ENCODE assay signal across 22 cellular contexts in genomic region chr16:82024274-82024673, GRCh38. TPM values are rescaled to one million over a fixed set of nuclear protein-coding genes. Genes with fewer than 3 reads are reported as not detected.
DNase-seq lines count a peak whose midpoint lies in the region; ATAC-seq and TF ChIP-seq lines count a peak whose summit lies in the region.
"Had no signal": no experiment of that assay in that cellular context is flagged by ENCODE, and none has a peak within 500 bp of the region (broad histone marks: within the 10 kb centered on the region; RNA-seq: fewer than 3 reads in every experiment).

No MANE protein-coding gene starts in this region.

- POLR2A ChIA-PET in HEK293 (lab: Yijun Ruan, JAX) = no interaction called here

- H3K4me3 Mint-ChIP-seq in GM23338 = no peak overlapping the region
- H3K4me3 Mint-ChIP-seq: CD14-positive monocyte; CD4-positive, CD25-positive, alpha-beta regulatory T cell; CD8-positive, alpha-beta memory T cell had no signal

- DNase-seq in COLO829 (ENCODE audit: low spot score) = peak; percentile 11
- DNase-seq in inferior parietal cortex (ENCODE audit: extremely low spot score) = peak; percentile 5
- DNase-seq in upper lobe of right lung = no peak
- no peak for DNase-seq in GM23338 (ENCODE audit: low spot score)
- DNase-seq in posterior vena cava (ENCODE audit: low spot score) = no peak
- DNase-seq: 8988T; ACHN; BE2C; C1 segment of cervical spinal cord; Caco-2; Calu3; CD4-positive, alpha-beta memory T cell; CD4-positive, CD25-positive, alpha-beta regulatory T cell; CD8-positive, alpha-beta memory T cell; DMS79 treated with DMSO at 0.1 percent for 48 hours; GF-D8 had no signal

- no peaks in the 10 kb centered on the region for H3K27me3 ChIP-seq in upper lobe of right lung
- H3K27me3 ChIP-seq in GM23338 (ENCODE audit: insufficient read depth) = no peaks in the 10 kb centered on the region
- H3K27me3 ChIP-seq: BE2C, BLaER1 had no signal

- no peaks in the 10 kb centered on the region for H4K20me1 ChIP-seq in GM23338 (replicated peaks; ENCODE audit: insufficient read depth)
- H4K20me1 ChIP-seq: BLaER1 had no signal

- no peaks in the 10 kb centered on the region for H3K9me3 ChIP-seq in HEK293 (ENCODE audit: control insufficient read depth, insufficient read depth, low read depth, low read length)
- H3K9me3 ChIP-seq in upper lobe of right lung = no peaks in the 10 kb centered on the region
- H3K9me3 ChIP-seq: BE2C, Caco-2 had no signal

- CTCF ChIA-PET in HEK293 (lab: Yijun Ruan, JAX) = no interaction called here

- H3K4me1 Mint-ChIP-seq in GM23338 = no peaks in the 10 kb centered on the region
- H3K4me1 Mint-ChIP-seq: CD14-positive monocyte; CD4-positive, alpha-beta memory T cell; CD4-positive, CD25-positive, alpha-beta regulatory T cell; CD8-positive, alpha-beta memory T cell had no signal

- H3K79me2 ChIP-seq in GM23338 (replicated peaks; ENCODE audit: insufficient read depth) = no peaks in the 10 kb centered on the region

- H3K36me3 ChIP-seq in HEK293 (ENCODE audit: control insufficient read depth in 2 of 2, insufficient read depth in 1 of 2, low read length in 2 of 2) (no peaks in the 10 kb centered on the region), upper lobe of right lung (no peaks in the 10 kb centered on the region), GM23338 (ENCODE audit: insufficient read depth) (no peaks in the 10 kb centered on the region)
- H3K36me3 ChIP-seq: BE2C, BLaER1 had no signal

- TF ChIP-seq CTCF in HEK293 (tag by site-specific recombination; IDR thresholded peaks at IDR 0.05) (no peak), upper lobe of right lung (IDR thresholded peaks at IDR 0.05) (no peak), GM23338 (conservative IDR thresholded peaks at IDR 0.05; ENCODE audit: low read depth in 2 of 2) (no peak)

- H3K9me3 Mint-ChIP-seq in GM23338 = no peaks in the 10 kb centered on the region
- H3K9me3 Mint-ChIP-seq: CD4-positive, alpha-beta memory T cell; CD8-positive, alpha-beta memory T cell had no signal

- H3K27ac Mint-ChIP-seq in GM23338 = no peak overlapping the region
- H3K27ac Mint-ChIP-seq: CD14-positive monocyte; CD4-positive, CD25-positive, alpha-beta regulatory T cell; CD8-positive, alpha-beta memory T cell had no signal

- intact Hi-C loops in upper lobe of right lung (cut with DNase I) = no loop called here
- intact Hi-C loops in posterior vena cava (cut with DNase I) = no loop called here

- no peaks in the 10 kb centered on the region for H3F3A ChIP-seq in GM23338 (replicated peaks; ENCODE audit: low read depth)

- no peaks in the 10 kb centered on the region; the same call in 1 of the 2 replicates for H3K4me1 ChIP-seq in HEK293 (ENCODE audit: control insufficient read depth, insufficient read depth, low read length)
- no peaks in the 10 kb centered on the region for H3K4me1 ChIP-seq in upper lobe of right lung
- H3K4me1 ChIP-seq in GM23338 (ENCODE audit: insufficient read depth) = no peaks in the 10 kb centered on the region
- H3K4me1 ChIP-seq: BE2C, BLaER1, Caco-2 had no signal

- H3K4me3 ChIP-seq in HEK293 (ENCODE audit: low read depth, low read length) = no peak overlapping the region
- H3K4me3 ChIP-seq in upper lobe of right lung = no peak overlapping the region
- no peak overlapping the region for H3K4me3 ChIP-seq in GM23338
- H3K4me3 ChIP-seq: BLaER1 had no signal

- H2AFZ ChIP-seq in GM23338 = no peak overlapping the region

- H3K27me3 Mint-ChIP-seq in GM23338 (ENCODE audit: insufficient read depth, low read depth, poor library complexity) = peaks cover 2% of the 10 kb centered on the region

- no peaks in the 10 kb centered on the region for H3K36me3 Mint-ChIP-seq in GM23338 (ENCODE audit: low read depth)
- H3K36me3 Mint-ChIP-seq: CD14-positive monocyte; CD4-positive, alpha-beta memory T cell; CD4-positive, CD25-positive, alpha-beta regulatory T cell; CD8-positive, alpha-beta memory T cell had no signal

- peak; percentile 53 for ATAC-seq in upper lobe of right lung
- no peak for ATAC-seq in GM23338
- ATAC-seq in GM18517 (IDR thresholded peaks at IDR 0.05; ENCODE audit: unreplicated experiment) = no peak
- ATAC-seq in HG03045 (IDR thresholded peaks at IDR 0.05; ENCODE audit: unreplicated experiment) = no peak

- no peak overlapping the region for H3K27ac ChIP-seq in HEK293 (ENCODE audit: extremely low read depth, low read depth, low read length)
- no peak overlapping the region for H3K27ac ChIP-seq in upper lobe of right lung
- H3K27ac ChIP-seq in GM23338 (ENCODE audit: low read depth) = no peak overlapping the region
- H3K27ac ChIP-seq: BLaER1 had no signal

- no peak overlapping the region for H3K4me2 ChIP-seq in GM23338
- H3K4me2 ChIP-seq: BLaER1 had no signal

- H3K9me2 ChIP-seq in GM23338 (ENCODE audit: insufficient read depth) = 0 out of 2 replicates have a peak, but pooled peaks cover 2% of the 10 kb centered on the region

TF ChIP-seq in HEK293, 187 proteins besides CTCF, POLR2A, EP300 and RAD21 (continues in another document):
- TF ChIP-seq ZNF521 (tag by site-specific recombination; IDR thresholded peaks at IDR 0.05) (no peak), MEIS1 (CRISPR knock-in tag; IDR thresholded peaks at IDR 0.05; ENCODE audit: borderline replicate concordance) (no peak), SP7 (tag by site-specific recombination; IDR thresholded peaks at IDR 0.05) (no peak)
- TF ChIP-seq, protein P1, sequence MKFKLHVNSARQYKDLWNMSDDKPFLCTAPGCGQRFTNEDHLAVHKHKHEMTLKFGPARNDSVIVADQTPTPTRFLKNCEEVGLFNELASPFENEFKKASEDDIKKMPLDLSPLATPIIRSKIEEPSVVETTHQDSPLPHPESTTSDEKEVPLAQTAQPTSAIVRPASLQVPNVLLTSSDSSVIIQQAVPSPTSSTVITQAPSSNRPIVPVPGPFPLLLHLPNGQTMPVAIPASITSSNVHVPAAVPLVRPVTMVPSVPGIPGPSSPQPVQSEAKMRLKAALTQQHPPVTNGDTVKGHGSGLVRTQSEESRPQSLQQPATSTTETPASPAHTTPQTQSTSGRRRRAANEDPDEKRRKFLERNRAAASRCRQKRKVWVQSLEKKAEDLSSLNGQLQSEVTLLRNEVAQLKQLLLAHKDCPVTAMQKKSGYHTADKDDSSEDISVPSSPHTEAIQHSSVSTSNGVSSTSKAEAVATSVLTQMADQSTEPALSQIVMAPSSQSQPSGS (tag by site-specific recombination; IDR thresholded peaks at IDR 0.05; ENCODE audit: low read depth) = no peak
- TF ChIP-seq, protein P2, sequence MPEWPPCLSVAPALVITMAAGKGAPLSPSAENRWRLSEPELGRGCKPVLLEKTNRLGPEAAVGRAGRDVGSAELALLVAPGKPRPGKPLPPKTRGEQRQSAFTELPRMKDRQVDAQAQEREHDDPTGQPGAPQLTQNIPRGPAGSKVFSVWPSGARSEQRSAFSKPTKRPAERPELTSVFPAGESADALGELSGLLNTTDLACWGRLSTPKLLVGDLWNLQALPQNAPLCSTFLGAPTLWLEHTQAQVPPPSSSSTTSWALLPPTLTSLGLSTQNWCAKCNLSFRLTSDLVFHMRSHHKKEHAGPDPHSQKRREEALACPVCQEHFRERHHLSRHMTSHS (tag by site-specific recombination; IDR thresholded peaks at IDR 0.05) = no peak

TF ChIP-seq in GM23338, 12 proteins besides CTCF, POLR2A, EP300 and RAD21:
- TF ChIP-seq CREB1 (CRISPR knock-in tag; IDR thresholded peaks at IDR 0.05; ENCODE audit: low read depth) = no peak

RNA-seq across cellular contexts. Expression of gene HSD17B2, which starts 10.8 kb away (rescaled TPM):
- total RNA-seq in upper lobe of right lung (3.1 TPM), posterior vena cava (not detected)
- not detected in 2 replicates for total RNA-seq in GM23338 (2014; rRNA removed; shearing (Covaris generic))
- 0.03 and 0.29 TPM in 2 replicates for polyA plus RNA-seq in GM23338 (2016; fragmentation: Nextera tagmentation; extraction: Ambion mirVana)
- total RNA-seq: CD4-positive, alpha-beta memory T cell; CD4-positive, CD25-positive, alpha-beta regulatory T cell; CD8-positive, alpha-beta memory T cell had no signal
- polyA plus RNA-seq: CD14-positive monocyte; CD4-positive, alpha-beta memory T cell had no signal

RNA-seq across cellular contexts. Expression of gene SDR42E1, which starts 13.0 kb away (rescaled TPM):
- 6.5 TPM for total RNA-seq in upper lobe of right lung
- total RNA-seq in GM23338 (2014; rRNA removed; shearing (Covaris generic)) = 0.03 and 0.04 TPM in 2 replicates
- polyA plus RNA-seq in GM23338 (2016; fragmentation: Nextera tagmentation; extraction: Ambion mirVana) = not detected in 2 replicates
- total RNA-seq in posterior vena cava = under 1 TPM; 0.24 to 0.46 TPM
- total RNA-seq: A673 had no signal
- polyA plus RNA-seq: CD14-positive monocyte had no signal

Comparison
In these comparisons a context has a peak if more than half of its experiments do, and no peak if none do; other contexts are left out.
1. DNase-seq: peak in COLO829 (single experiment) and inferior parietal cortex (single experiment); none in upper lobe of right lung (single experiment), GM23338 (single experiment) and posterior vena cava (single experiment).